19 cellular contexts compared by ENCODE assay signal in genomic region chr13:18949489-18949761, GRCh38.
A peak's percentile ranks its signal among the peaks of the same experiment; 100 is the strongest.
DNase-seq lines count a peak whose midpoint lies in the region; ATAC-seq and TF ChIP-seq lines count a peak whose summit lies in the region.
"Had no signal": no experiment of that assay in that cellular context is flagged by ENCODE, and none has a peak within 500 bp of the region (broad histone marks: within the 10 kb centered on the region; RNA-seq: fewer than 3 reads in every experiment).

No MANE protein-coding gene starts in this region.

- no peaks in the 10 kb centered on the region for H3K4me1 ChIP-seq in osteoblast (ENCODE audit: insufficient read depth, low read length)
- H3K4me1 ChIP-seq: A549; BE2C; BLaER1 treated with 17β-estradiol and CSF1 and Interleukin-3, amounts not matched to agents 10 nM and 100 nM; HAP-1 had no signal

- in situ Hi-C loops in GM13976 (cut with MboI; ENCODE audit: low sequenced_read_pairs, unreplicated experiment) = no loop called here

- H3K4me3 ChIP-seq in MG63 = no peak overlapping the region
- H3K4me3 ChIP-seq in osteoblast (ENCODE audit: insufficient read depth, low read length) = no peak overlapping the region
- H3K4me3 ChIP-seq: A549; BLaER1 treated with 17β-estradiol and CSF1 and Interleukin-3, amounts not matched to agents 10 nM and 100 nM; GM23338; HAP-1 had no signal

- H3K4me2 ChIP-seq in osteoblast (ENCODE audit: insufficient read depth, low read length) = no peak overlapping the region
- H3K4me2 ChIP-seq: A549; BLaER1 treated with 17β-estradiol and CSF1 and Interleukin-3, amounts not matched to agents 10 nM and 100 nM; GM23338 had no signal

- H3K36me3 ChIP-seq in MG63 (no peaks in the 10 kb centered on the region), osteoblast (ENCODE audit: insufficient read depth, low read length) (no peaks in the 10 kb centered on the region)
- H3K36me3 ChIP-seq: BE2C; BLaER1 treated with 17β-estradiol and CSF1 and Interleukin-3, amounts not matched to agents 10 nM and 100 nM; HAP-1 had no signal

- no peaks in the 10 kb centered on the region for H4K20me1 ChIP-seq in osteoblast (ENCODE audit: insufficient read depth, low read length)
- H4K20me1 ChIP-seq: BLaER1 treated with 17β-estradiol and CSF1 and Interleukin-3, amounts not matched to agents 10 nM and 100 nM had no signal

- DNase-seq in D341Med (ENCODE audit: low spot score) = peak; percentile 9
- peak; percentile 18 for DNase-seq in GM13976 (ENCODE audit: low spot score)
- peak; percentile 67 for DNase-seq in MG63
- DNase-seq in osteoblast (ENCODE audit: insufficient read length, low spot score, missing footprints) = peak; percentile 45
- DNase-seq in GF-D8 (lab: John Stamatoyannopoulos, UW) = no peak
- DNase-seq: ACHN; AML-193; BE2C; CD4-positive, alpha-beta T cell; CD8-positive, alpha-beta memory T cell; DMS153; DND-41; HFFc6 had no signal

- no peak overlapping the region for H3K27ac ChIP-seq in osteoblast (ENCODE audit: low read depth, low read length)
- H3K27ac ChIP-seq: A549; BLaER1 treated with 17β-estradiol and CSF1 and Interleukin-3, amounts not matched to agents 10 nM and 100 nM had no signal

- H3K9me3 ChIP-seq in MG63 (no peaks in the 10 kb centered on the region), osteoblast (ENCODE audit: low read depth, low read length) (no peaks in the 10 kb centered on the region)
- H3K9me3 ChIP-seq: A549; BE2C; BLaER1 treated with 17β-estradiol and CSF1 and Interleukin-3, amounts not matched to agents 10 nM and 100 nM; HAP-1 had no signal

- ATAC-seq in HG03045 (IDR thresholded peaks at IDR 0.05; ENCODE audit: unreplicated experiment) (no peak), HG03565 (IDR thresholded peaks at IDR 0.05; ENCODE audit: unreplicated experiment) (no peak)
- ATAC-seq: A549, GM23338 had no signal

- no peaks in the 10 kb centered on the region for H3K79me2 ChIP-seq in osteoblast (ENCODE audit: insufficient read depth, low read length)

- no peak overlapping the region for H2AFZ ChIP-seq in osteoblast (ENCODE audit: low read length)
- H2AFZ ChIP-seq: GM23338 had no signal

- TF ChIP-seq CTCF in GM13976 (IDR thresholded peaks at IDR 0.05; ENCODE audit: borderline replicate concordance, control extremely low read depth, extremely low read depth, insufficient read depth, missing control alignments) (no peak), osteoblast (IDR thresholded peaks at IDR 0.05; ENCODE audit: extremely low read depth, low read depth, low read length) (no peak)

- H3K27me3 ChIP-seq in MG63 (no peaks in the 10 kb centered on the region), osteoblast (ENCODE audit: insufficient read depth, low read length) (no peaks in the 10 kb centered on the region)
- H3K27me3 ChIP-seq: BE2C; BLaER1 treated with 17β-estradiol and CSF1 and Interleukin-3, amounts not matched to agents 10 nM and 100 nM had no signal
